ENCODE assay signal across 24 cellular contexts in genomic region chr6:144119376-144119775, GRCh38. TPM values are rescaled to one million over a fixed set of nuclear protein-coding genes. Genes with fewer than 3 reads are reported as not detected.
"Had no signal": no experiment of that assay in that cellular context is flagged by ENCODE, and none has a peak within 500 bp of the region (broad histone marks: within the 10 kb centered on the region; RNA-seq: fewer than 3 reads in every experiment).

No MANE protein-coding gene starts in this region.

- DNase-seq: occipital lobe; ovary; psoas muscle; right cardiac atrium; right lobe of liver; sigmoid colon; small intestine; stimulated activated CD4-positive, alpha-beta T cell treated with anti-CD3 and anti-CD28 coated beads, Interleukin-15, amount 100 ng/mL, for 24 hours; stimulated activated CD4-positive, alpha-beta T cell treated with anti-CD3 and anti-CD28 coated beads, Interleukin-2, amount 100 ng/mL, for 24 hours; stimulated activated CD4-positive, alpha-beta T cell treated with anti-CD3 and anti-CD28 coated beads, Interleukin-2, amount 100 ng/mL, for 48 hours; stimulated activated CD4-positive, alpha-beta T cell treated with anti-CD3 and anti-CD28 coated beads, Interleukin-4, amount 100 ng/mL, for 24 hours; stimulated activated naive B cell treated with anti-CD40 and anti-IgM and Interleukin-4, amounts not matched to agents 10 μg/mL and 1 μg/mL and 100 μg/mL, for 72 hours; stimulated activated naive CD4-positive, alpha-beta T cell treated with Interleukin-2 at 50 U/mL for 16 hours; stomach; thyroid gland; trophoblast cell had no signal

- H3K9me3 ChIP-seq: ovary, psoas muscle, right lobe of liver, sigmoid colon, stomach, thoracic aorta, thyroid gland, tibial nerve, upper lobe of left lung, vagina had no signal

- H3K4me2 ChIP-seq: neural progenitor cell had no signal

- H2AFZ ChIP-seq: neural progenitor cell, parathyroid adenoma had no signal

- H3K27ac ChIP-seq: neural progenitor cell, ovary, parathyroid adenoma, psoas muscle, right lobe of liver, sigmoid colon, stomach, thoracic aorta, thyroid gland, tibial nerve, upper lobe of left lung, vagina had no signal

- H3K9ac ChIP-seq: neural progenitor cell, parathyroid adenoma had no signal

- H3K4me1 ChIP-seq: neural progenitor cell, parathyroid adenoma, psoas muscle, right lobe of liver, sigmoid colon, stomach, thyroid gland, tibial nerve, upper lobe of left lung, vagina had no signal

- H3K79me2 ChIP-seq: parathyroid adenoma had no signal

- H3K27me3 ChIP-seq: neural progenitor cell, ovary, right lobe of liver, sigmoid colon, stomach, thyroid gland, tibial nerve, upper lobe of left lung, vagina had no signal

- H3K36me3 ChIP-seq: neural progenitor cell, ovary, right lobe of liver, sigmoid colon, stomach, thoracic aorta, thyroid gland, tibial nerve, upper lobe of left lung, vagina had no signal

- H3K4me3 ChIP-seq: neural progenitor cell, ovary, psoas muscle, right lobe of liver, sigmoid colon, stomach, thoracic aorta, thyroid gland, tibial nerve, upper lobe of left lung, vagina had no signal

RNA-seq across cellular contexts. Expression of gene STX11, which starts 30.9 kb away (rescaled TPM):
- total RNA-seq: progenitor cell of endocrine pancreas had no signal
- polyA plus RNA-seq: neural cell had no signal
